ENCODE assay signal across 24 cellular contexts in genomic region chr5:23389543-23390215, GRCh38.
DNase-seq lines count a peak whose midpoint lies in the region; ATAC-seq and FAIRE-seq lines count a peak whose summit lies in the region.
"Had no signal": no experiment of that assay in that cellular context is flagged by ENCODE, and none has a peak within 500 bp of the region (broad histone marks: within the 10 kb centered on the region; RNA-seq: fewer than 3 reads in every experiment).

No MANE protein-coding gene starts in this region.

- no peak overlapping the region for H3K4me3 ChIP-seq in right cardiac atrium (ENCODE audit: low read length)
- H3K4me3 ChIP-seq: A549, ascending aorta, GM12878, sigmoid colon had no signal

- H3K9me3 Mint-ChIP-seq in activated CD4-positive, alpha-beta T cell treated with anti-CD3 and anti-CD28 coated beads, Interleukin-2, amount 10 ng/mL, durations not matched to agents 7 days and 5 days, result peaks cover 3% of the 10 kb centered on the region

- peaks cover 2% of the 10 kb centered on the region for H3K9me3 ChIP-seq in right cardiac atrium (ENCODE audit: control insufficient read depth, low read length)
- H3K9me3 ChIP-seq: ascending aorta, sigmoid colon had no signal

- H3K27ac Mint-ChIP-seq in activated CD4-positive, alpha-beta T cell treated with anti-CD3 and anti-CD28 coated beads, Interleukin-2, amount 10 ng/mL, durations not matched to agents 7 days and 5 days, result no peak overlapping the region
- H3K27ac Mint-ChIP-seq: stimulated activated naive CD8-positive, alpha-beta T cell treated with anti-CD3 and anti-CD28 coated beads, Interleukin-15, amount 100 ng/mL, for 72 hours; type B pancreatic cell had no signal

- FAIRE-seq in HTR-8/SVneo (lab: Jason Lieb, UNC), result no peak
- FAIRE-seq: A549, endometrium, GM12878, kidney had no signal

- no peaks in the 10 kb centered on the region for H3K36me3 Mint-ChIP-seq in activated CD4-positive, alpha-beta T cell treated with anti-CD3 and anti-CD28 coated beads, Interleukin-2, amount 10 ng/mL, durations not matched to agents 7 days and 5 days (ENCODE audit: low read depth)
- H3K36me3 Mint-ChIP-seq: type B pancreatic cell had no signal

- no peaks in the 10 kb centered on the region for H3K27me3 Mint-ChIP-seq in activated CD4-positive, alpha-beta T cell treated with anti-CD3 and anti-CD28 coated beads, Interleukin-2, amount 10 ng/mL, durations not matched to agents 7 days and 5 days
- H3K27me3 Mint-ChIP-seq: stimulated activated naive CD8-positive, alpha-beta T cell treated with anti-CD3 and anti-CD28 coated beads, Interleukin-15, amount 100 ng/mL, for 72 hours; type B pancreatic cell had no signal

- POLR2A ChIA-PET in activated CD4-positive, alpha-beta T cell treated with anti-CD3 and anti-CD28 coated beads, Interleukin-2, amount 10 ng/mL, durations not matched to agents 7 days and 5 days (lab: Charles Lee), result no interaction called here

- no peak overlapping the region for H3K4me3 Mint-ChIP-seq in activated CD4-positive, alpha-beta T cell treated with anti-CD3 and anti-CD28 coated beads, Interleukin-2, amount 10 ng/mL, durations not matched to agents 7 days and 5 days
- H3K4me3 Mint-ChIP-seq: stimulated activated naive CD8-positive, alpha-beta T cell treated with anti-CD3 and anti-CD28 coated beads, Interleukin-15, amount 100 ng/mL, for 72 hours; type B pancreatic cell had no signal

- intact Hi-C loops in right cardiac atrium (cut with DNase I), result no loop called here

- peak; percentile 82 to 96 for ATAC-seq in right cardiac atrium
- ATAC-seq: A549; GM12878; stimulated activated naive CD8-positive, alpha-beta T cell treated with anti-CD3 and anti-CD28 coated beads, Interleukin-15, amount 100 ng/mL, for 72 hours had no signal

- H3K4me1 Mint-ChIP-seq in activated CD4-positive, alpha-beta T cell treated with anti-CD3 and anti-CD28 coated beads, Interleukin-2, amount 10 ng/mL, durations not matched to agents 7 days and 5 days, result no peaks in the 10 kb centered on the region
- H3K4me1 Mint-ChIP-seq: stimulated activated naive CD8-positive, alpha-beta T cell treated with anti-CD3 and anti-CD28 coated beads, Interleukin-15, amount 100 ng/mL, for 72 hours had no signal

- DNase-seq in NCI-H524 (lab: John Stamatoyannopoulos, UW), result peak; percentile 22 to 45
- DNase-seq in NCI-H524 treated with DMSO at 0.1 percent for 48 hours (lab: John Stamatoyannopoulos, UW), result no peak
- DNase-seq in NCI-H446 treated with DMSO at 0.1 percent for 48 hours (lab: John Stamatoyannopoulos, UW), result peak; percentile 66
- DNase-seq in right cardiac atrium, result no peak
- DNase-seq in retina, result peak; percentile 76
- no peak for DNase-seq in NCI-H146 (lab: John Stamatoyannopoulos, UW)
- DNase-seq in activated CD4-positive, alpha-beta T cell treated with anti-CD3 and anti-CD28 coated beads, Interleukin-2, amount 10 ng/mL, durations not matched to agents 7 days and 5 days, result no peak
- no peak for DNase-seq in HTR-8/SVneo (ENCODE audit: insufficient read length, low spot score)
- DNase-seq: activated CD4-positive, alpha-beta T cell treated with anti-CD3 and anti-CD28 coated beads, Interleukin-2, amount 50 U/mL, for 48 hours; activated naive CD4-positive, alpha-beta T cell treated with anti-CD3 and anti-CD28 coated beads, Interleukin-2, amount 50 U/mL, for 16 hours; C1 segment of cervical spinal cord; GF-D8; kidney; NCI-H1436; RPMI8226; sigmoid colon; stimulated activated CD4-positive, alpha-beta T cell treated with anti-CD3 and anti-CD28 coated beads, Interleukin-1b, Interleukin-23, amount 100 ng/mL, for 48 hours; stimulated activated naive CD8-positive, alpha-beta T cell treated with anti-CD3 and anti-CD28 coated beads, Interleukin-15, amount 100 ng/mL, for 72 hours; SW 1271 had no signal

- WGBS in right cardiac atrium, result 22% methylated on average over 3 of the region's 3 CpGs

- H3K27me3 ChIP-seq in right cardiac atrium (ENCODE audit: control insufficient read depth, insufficient read depth), result no peaks in the 10 kb centered on the region
- H3K27me3 ChIP-seq: ascending aorta, sigmoid colon had no signal

- H3K4me1 ChIP-seq in right cardiac atrium (ENCODE audit: control insufficient read depth, insufficient read depth, low read length), result no peaks in the 10 kb centered on the region
- H3K4me1 ChIP-seq: A549, ascending aorta had no signal

- no peak overlapping the region for H3K27ac ChIP-seq in right cardiac atrium (ENCODE audit: low read length)
- H3K27ac ChIP-seq: A549, ascending aorta, sigmoid colon had no signal

- CTCF ChIA-PET in activated CD4-positive, alpha-beta T cell treated with anti-CD3 and anti-CD28 coated beads, Interleukin-2, amount 10 ng/mL, durations not matched to agents 7 days and 5 days (lab: Charles Lee), result no interaction called here

Comparison
In these comparisons a context has a peak if more than half of its experiments do, and no peak if none do; other contexts are left out.
1. DNase-seq: peak in NCI-H524 (2 of 2), NCI-H446 treated with DMSO at 0.1 percent for 48 hours (single experiment) and retina (single experiment); none in NCI-H524 treated with DMSO at 0.1 percent for 48 hours (single experiment), right cardiac atrium (0 of 3), NCI-H146 (single experiment), activated CD4-positive, alpha-beta T cell treated with anti-CD3 and anti-CD28 coated beads, Interleukin-2, amount 10 ng/mL, durations not matched to agents 7 days and 5 days (single experiment) and HTR-8/SVneo (single experiment).